ENCODE assay signal across 8 cellular contexts in the genomic region with DNA sequence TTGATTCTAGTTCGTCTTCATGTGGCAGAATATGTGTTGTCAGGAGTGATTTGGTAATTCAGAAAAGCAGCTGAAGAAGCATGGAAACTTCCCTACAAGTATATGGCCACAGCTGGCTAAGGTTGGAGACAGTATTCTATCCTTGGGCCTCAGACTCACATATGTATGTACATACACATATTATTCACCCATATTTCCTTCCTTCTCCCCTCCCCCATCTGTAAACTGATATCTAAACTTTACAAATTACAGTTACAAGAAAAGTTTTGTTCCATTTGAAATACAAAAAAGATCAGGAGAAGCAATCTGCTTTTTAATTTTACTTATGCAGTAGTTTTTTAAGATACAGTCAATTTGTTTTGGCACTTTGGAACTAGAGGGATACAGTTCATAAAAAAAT. TPM values are rescaled to one million over a fixed set of nuclear protein-coding genes. Genes with fewer than 3 reads are reported as not detected.
DNase-seq lines count a peak whose midpoint lies in the region; ATAC-seq and TF ChIP-seq lines count a peak whose summit lies in the region.

No MANE protein-coding gene starts in this region.

- peaks cover 85% of the 10 kb centered on the region for H3K4me1 ChIP-seq in left ventricle myocardium inferior

- TF ChIP-seq CTCF in left ventricle myocardium inferior (IDR thresholded peaks at IDR 0.05; ENCODE audit: borderline replicate concordance): no peak
- TF ChIP-seq CTCF in GM10248 (IDR thresholded peaks at IDR 0.05; ENCODE audit: control extremely low read depth, extremely low read depth, low read depth, missing control alignments): no peak

- peaks cover 8% of the 10 kb centered on the region for H3K36me3 ChIP-seq in left ventricle myocardium inferior

- H3K4me3 Mint-ChIP-seq in activated CD4-positive, alpha-beta memory T cell treated with anti-CD3 and anti-CD28 coated beads for 36 hours: peak overlapping the region; percentile 89
- H3K4me3 Mint-ChIP-seq in immature natural killer cell: peak overlapping the region; percentile 96 to 100 (median 97)

- no peaks in the 10 kb centered on the region for H3K9me3 Mint-ChIP-seq in activated CD4-positive, alpha-beta memory T cell treated with anti-CD3 and anti-CD28 coated beads for 36 hours
- H3K9me3 Mint-ChIP-seq in immature natural killer cell: no peaks in the 10 kb centered on the region

- peaks cover 36% of the 10 kb centered on the region for H3K36me3 Mint-ChIP-seq in activated CD4-positive, alpha-beta memory T cell treated with anti-CD3 and anti-CD28 coated beads for 36 hours
- no peaks in the 10 kb centered on the region for H3K36me3 Mint-ChIP-seq in immature natural killer cell

- H3K27ac ChIP-seq in left ventricle myocardium inferior (replicated peaks): peak overlapping the region; percentile 100

- no peak for DNase-seq in left ventricle myocardium inferior
- no peak for DNase-seq in Right ventricle myocardium superior
- no peak for DNase-seq in activated CD4-positive, alpha-beta memory T cell treated with anti-CD3 and anti-CD28 coated beads for 36 hours
- no peak for DNase-seq in immature natural killer cell
- no peak for DNase-seq in DMS53 treated with DMSO at 0.1 percent for 48 hours (lab: John Stamatoyannopoulos, UW; ENCODE audit: unreplicated experiment)
- no peak for DNase-seq in DMS79 (lab: John Stamatoyannopoulos, UW)
- DNase-seq in LoVo (ENCODE audit: low spot score): no peak
- no peak for DNase-seq in GM10248 (ENCODE audit: extremely low spot score)

- POLR2A ChIA-PET in activated CD4-positive, alpha-beta memory T cell treated with anti-CD3 and anti-CD28 coated beads for 36 hours (lab: Charles Lee): interaction anchor here (1.2 to 1.5 kb wide), 2 partner anchors 21 to 22 kb away, joined by 3 to 4 read pairs; no protein-coding TSS in a partner anchor
- POLR2A ChIA-PET in GM10248 (lab: Yijun Ruan, JAX): no interaction called here

- peak overlapping the region; percentile 99 for H3K4me3 ChIP-seq in left ventricle myocardium inferior

- CTCF ChIA-PET in activated CD4-positive, alpha-beta memory T cell treated with anti-CD3 and anti-CD28 coated beads for 36 hours (lab: Charles Lee): interaction anchor here (0.5 to 1.0 kb wide), 4 partner anchors 8 to 78 kb away, joined by 3 to 4 read pairs (median 3); no protein-coding TSS in a partner anchor
- CTCF ChIA-PET in GM10248 (lab: Yijun Ruan, JAX): interaction anchor here (0.8 to 1.4 kb wide), 3 partner anchors 12 to 21 kb away, joined by 3 to 6 read pairs (median 5); no protein-coding TSS in a partner anchor

- H3K27me3 ChIP-seq in left ventricle myocardium inferior (ENCODE audit: low read depth): no peaks in the 10 kb centered on the region

- H3K27ac Mint-ChIP-seq in activated CD4-positive, alpha-beta memory T cell treated with anti-CD3 and anti-CD28 coated beads for 36 hours: peak overlapping the region; percentile 92
- peak overlapping the region; percentile 70 to 100 (median 98) for H3K27ac Mint-ChIP-seq in immature natural killer cell

- no peaks in the 10 kb centered on the region for H3K27me3 Mint-ChIP-seq in activated CD4-positive, alpha-beta memory T cell treated with anti-CD3 and anti-CD28 coated beads for 36 hours
- H3K27me3 Mint-ChIP-seq in immature natural killer cell (ENCODE audit: low read depth in 3 of 3): peaks cover 12 to 21% (median 18%) of the 10 kb centered on the region in 3 donors

- no peak for ATAC-seq in Right ventricle myocardium superior (ENCODE audit: poor library complexity)

- intact Hi-C loops in left ventricle myocardium inferior (cut with micrococcal nuclease): no loop called here
- intact Hi-C loops in Right ventricle myocardium superior (cut with DNase I): no loop called here
- intact Hi-C loops in activated CD4-positive, alpha-beta memory T cell treated with anti-CD3 and anti-CD28 coated beads for 36 hours (cut with micrococcal nuclease): loop anchor here (1.0 to 5.0 kb wide), 5 partner anchors 19 to 630 kb away; no protein-coding TSS in a partner anchor

- peaks cover 9% of the 10 kb centered on the region for H3K9me3 ChIP-seq in left ventricle myocardium inferior (replicated peaks)

- H3K4me1 Mint-ChIP-seq in activated CD4-positive, alpha-beta memory T cell treated with anti-CD3 and anti-CD28 coated beads for 36 hours (ENCODE audit: low read depth): peaks cover 55% of the 10 kb centered on the region
- peaks cover 64 to 78% of the 10 kb centered on the region in 2 donors for H3K4me1 Mint-ChIP-seq in immature natural killer cell

RNA-seq across cellular contexts. Expression of a gene that starts 3.1 kb away (rescaled TPM):
- total RNA-seq in left ventricle myocardium inferior (32.1 TPM), Right ventricle myocardium superior (35.3 TPM)
- 10 to 100 TPM; 79.9 to 90.1 TPM for total RNA-seq in activated CD4-positive, alpha-beta memory T cell treated with anti-CD3 and anti-CD28 coated beads for 36 hours
- polyA plus RNA-seq in immature natural killer cell: 10 to 100 TPM; 48.6 to 77.4 (median 53.2) TPM
